17 cellular contexts compared by ENCODE assay signal in the genomic region with DNA sequence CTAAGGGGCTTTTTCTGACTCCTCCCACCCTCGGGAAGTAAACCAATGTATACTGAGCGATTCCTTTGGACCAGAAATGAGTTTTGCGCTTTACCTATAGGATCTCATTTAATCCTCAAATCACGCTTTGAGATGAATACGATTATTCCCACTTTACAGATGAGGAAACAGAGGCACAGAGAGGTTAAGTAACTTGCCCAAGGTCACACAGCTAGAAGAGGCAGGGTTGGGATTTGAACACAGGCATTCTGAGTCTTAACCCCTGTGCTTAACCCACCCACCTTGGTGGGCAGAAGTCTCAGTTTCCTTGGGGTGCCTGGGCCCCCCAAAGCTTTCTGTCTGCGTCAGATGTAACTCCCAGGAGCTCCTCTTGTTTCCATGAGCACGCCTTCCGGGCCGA.
DNase-seq lines count a peak whose midpoint lies in the region; ATAC-seq and TF ChIP-seq lines count a peak whose summit lies in the region.
"Had no signal": no experiment of that assay in that cellular context is flagged by ENCODE, and none has a peak within 500 bp of the region (broad histone marks: within the 10 kb centered on the region; RNA-seq: fewer than 3 reads in every experiment).

No MANE protein-coding gene starts in this region.

- peaks cover 35% of the 10 kb centered on the region for H3K36me3 ChIP-seq in left ventricle myocardium inferior
- H3K36me3 ChIP-seq in HEK293 (ENCODE audit: control insufficient read depth in 2 of 2, insufficient read depth in 1 of 2, low read length in 2 of 2), result peaks cover 0 to 15% of the 10 kb centered on the region in 2 experiments; a peak in 1 of 3 replicates
- peaks cover 52 to 92% (median 58%) of the 10 kb centered on the region in 3 donors for H3K36me3 ChIP-seq in tibial artery
- H3K36me3 ChIP-seq in Karpas-422 (ENCODE audit: insufficient read depth, low read length), result no peaks in the 10 kb centered on the region
- H3K36me3 ChIP-seq: HAP-1 had no signal

- peaks cover 58% of the 10 kb centered on the region for H3K4me1 ChIP-seq in left ventricle myocardium inferior
- H3K4me1 ChIP-seq in HEK293 (ENCODE audit: control insufficient read depth, insufficient read depth, low read length), result no peaks in the 10 kb centered on the region
- peaks cover 0 to 81% (median 36%) of the 10 kb centered on the region in 4 donors for H3K4me1 ChIP-seq in tibial artery
- no peaks in the 10 kb centered on the region for H3K4me1 ChIP-seq in Karpas-422 (ENCODE audit: low read length)

- TF ChIP-seq CTCF in left ventricle myocardium inferior (IDR thresholded peaks at IDR 0.05; ENCODE audit: borderline replicate concordance), result no peak
- no peak for TF ChIP-seq CTCF in HEK293 (tag by site-specific recombination; IDR thresholded peaks at IDR 0.05)
- TF ChIP-seq CTCF in tibial artery (IDR thresholded peaks at IDR 0.05), result no peak

- no peak overlapping the region for H2AFZ ChIP-seq in Karpas-422 (ENCODE audit: low read length)
- H2AFZ ChIP-seq: GM23338 had no signal

- H3K9me2 ChIP-seq in Karpas-422 (replicated peaks; ENCODE audit: insufficient read depth, low read length), result no peaks in the 10 kb centered on the region

- H3K27me3 ChIP-seq in left ventricle myocardium inferior (ENCODE audit: low read depth) (no peaks in the 10 kb centered on the region), tibial artery (no peaks in the 10 kb centered on the region), Karpas-422 (ENCODE audit: low read length) (no peaks in the 10 kb centered on the region)

- no peaks in the 10 kb centered on the region for H3K79me2 ChIP-seq in Karpas-422 (ENCODE audit: low read length)

- no peaks in the 10 kb centered on the region for H3K27me3 Mint-ChIP-seq in dendritic cell treated with granulocyte-macrophage colony-stimulating factor and Interleukin-4, amounts not matched to agents 40 ng/mL and 50 ng/mL, for 4 days

- POLR2A ChIA-PET in HEK293 (lab: Yijun Ruan, JAX), result no interaction called here

- no peaks in the 10 kb centered on the region for H3K9me3 ChIP-seq in left ventricle myocardium inferior (replicated peaks)
- H3K9me3 ChIP-seq in HEK293 (ENCODE audit: control insufficient read depth, insufficient read depth, low read depth, low read length), result no peaks in the 10 kb centered on the region
- H3K9me3 ChIP-seq in tibial artery, result no peaks in the 10 kb centered on the region
- H3K9me3 ChIP-seq in Karpas-422 (ENCODE audit: low read length), result no peaks in the 10 kb centered on the region
- H3K9me3 ChIP-seq: HAP-1 had no signal

- intact Hi-C loops in left ventricle myocardium inferior (cut with micrococcal nuclease), result no loop called here
- intact Hi-C loops in left cardiac atrium (cut with DNase I), result loop anchor here (10.0 kb wide), 3 partner anchors 155 to 245 kb away; no protein-coding TSS in a partner anchor
- intact Hi-C loops in dendritic cell treated with granulocyte-macrophage colony-stimulating factor and Interleukin-4, amounts not matched to agents 40 ng/mL and 50 ng/mL, for 4 days (cut with micrococcal nuclease), result no loop called here
- intact Hi-C loops in tibial artery (cut with DNase I; ENCODE audit: low total_unique reads), result no loop called here

- CTCF ChIA-PET in HEK293 (lab: Yijun Ruan, JAX), result interaction anchor here (0.6 to 1.3 kb wide), 3 partner anchors 15 to 195 kb away, joined by 3 to 6 read pairs (median 3); no protein-coding TSS in a partner anchor

- no peak for ATAC-seq in left cardiac atrium
- ATAC-seq: GM12878, GM23338 had no signal

- H3K4me3 ChIP-seq in left ventricle myocardium inferior (no peak overlapping the region), HEK293 (ENCODE audit: low read depth, low read length) (no peak overlapping the region), tibial artery (no peak overlapping the region), Karpas-422 (ENCODE audit: low read length) (no peak overlapping the region)
- H3K4me3 ChIP-seq: GM12878, GM23338, HAP-1 had no signal

- H3K4me3 Mint-ChIP-seq in dendritic cell treated with granulocyte-macrophage colony-stimulating factor and Interleukin-4, amounts not matched to agents 40 ng/mL and 50 ng/mL, for 4 days, result no peak overlapping the region
- H3K4me3 Mint-ChIP-seq: CD4-positive, alpha-beta T cell; GM23338; HFFc6 had no signal

- DNase-seq in left ventricle myocardium inferior, result no peak
- DNase-seq in left cardiac atrium, result no peak
- no peak for DNase-seq in tibial artery
- no peak for DNase-seq in Karpas-422
- DNase-seq in HUDEP-2 (lab: John Stamatoyannopoulos, UW; ENCODE audit: unreplicated experiment in 76 of 76), result no peak
- no peak for DNase-seq in G401 (ENCODE audit: low spot score)
- DNase-seq: AML-193; Calu3; CD4-positive, alpha-beta T cell; DMS 273 treated with DMSO at 0.1 percent for 48 hours; HFFc6 had no signal

- H4K20me1 ChIP-seq in Karpas-422 (ENCODE audit: insufficient read depth, low read depth, low read length), result no peaks in the 10 kb centered on the region

- H3K27ac Mint-ChIP-seq in dendritic cell treated with granulocyte-macrophage colony-stimulating factor and Interleukin-4, amounts not matched to agents 40 ng/mL and 50 ng/mL, for 4 days, result peak overlapping the region; percentile 56
- H3K27ac Mint-ChIP-seq: CD4-positive, alpha-beta T cell; GM23338; HFFc6 had no signal

- H3K4me2 ChIP-seq in Karpas-422 (ENCODE audit: low read depth, low read length, poor library complexity, severe bottlenecking), result no peak overlapping the region
- H3K4me2 ChIP-seq: GM23338 had no signal

- H3K36me3 Mint-ChIP-seq in dendritic cell treated with granulocyte-macrophage colony-stimulating factor and Interleukin-4, amounts not matched to agents 40 ng/mL and 50 ng/mL, for 4 days (ENCODE audit: low read depth), result peaks cover 100% of the 10 kb centered on the region

- no peak overlapping the region for H3K9ac ChIP-seq in Karpas-422 (ENCODE audit: low read length)

- no peaks in the 10 kb centered on the region for H3K9me3 Mint-ChIP-seq in dendritic cell treated with granulocyte-macrophage colony-stimulating factor and Interleukin-4, amounts not matched to agents 40 ng/mL and 50 ng/mL, for 4 days
- H3K9me3 Mint-ChIP-seq: CD4-positive, alpha-beta T cell; GM23338; HFFc6 had no signal

- H3K27ac ChIP-seq in left ventricle myocardium inferior (replicated peaks), result peak overlapping the region; percentile 8
- H3K27ac ChIP-seq in HEK293 (ENCODE audit: extremely low read depth, low read depth, low read length), result no peak overlapping the region
- peak overlapping the region; percentile 43 to 62 for H3K27ac ChIP-seq in tibial artery
- H3K27ac ChIP-seq in Karpas-422 (ENCODE audit: low read length), result no peak overlapping the region
- H3K27ac ChIP-seq: 22Rv1 had no signal

- peaks cover 65% of the 10 kb centered on the region for H3K4me1 Mint-ChIP-seq in dendritic cell treated with granulocyte-macrophage colony-stimulating factor and Interleukin-4, amounts not matched to agents 40 ng/mL and 50 ng/mL, for 4 days (ENCODE audit: low read depth)

- in situ Hi-C loops in G401 (cut with HindIII; ENCODE audit: low sequenced_read_pairs), result no loop called here

TF ChIP-seq in HEK293, 187 proteins besides CTCF, POLR2A, EP300 and RAD21:
- TF ChIP-seq KLF1 (tag by site-specific recombination; IDR thresholded peaks at IDR 0.05) (no peak), ZIC2 (tag by site-specific recombination; IDR thresholded peaks at IDR 0.05) (no peak), ZNF768 (tag by site-specific recombination; IDR thresholded peaks at IDR 0.05) (peak; percentile 97)
- TF ChIP-seq, protein P1, sequence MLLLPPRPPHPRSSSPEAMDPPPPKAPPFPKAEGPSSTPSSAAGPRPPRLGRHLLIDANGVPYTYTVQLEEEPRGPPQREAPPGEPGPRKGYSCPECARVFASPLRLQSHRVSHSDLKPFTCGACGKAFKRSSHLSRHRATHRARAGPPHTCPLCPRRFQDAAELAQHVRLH (tag by site-specific recombination; IDR thresholded peaks at IDR 0.05), result 0 out of 2 replicates have a peak, but pooled peaks have one; percentile 24

Comparison
In these comparisons a context has a peak if more than half of its experiments do, and no peak if none do; other contexts are left out.
1. intact Hi-C loops: an anchor here in left cardiac atrium (10.0 kb wide); none called in left ventricle myocardium inferior, dendritic cell treated with granulocyte-macrophage colony-stimulating factor and Interleukin-4, amounts not matched to agents 40 ng/mL and 50 ng/mL, for 4 days and tibial artery.
2. H3K27ac ChIP-seq: peak in left ventricle myocardium inferior (single experiment) and tibial artery (2 of 2); none in HEK293 (single experiment) and Karpas-422 (single experiment).